17 cellular contexts compared by ENCODE assay signal in genomic region chr14:22517117-22517720, GRCh38.
DNase-seq lines count a peak whose midpoint lies in the region; ATAC-seq and TF ChIP-seq lines count a peak whose summit lies in the region.
"Had no signal": no experiment of that assay in that cellular context is flagged by ENCODE, and none has a peak within 500 bp of the region (broad histone marks: within the 10 kb centered on the region; RNA-seq: fewer than 3 reads in every experiment).

No MANE protein-coding gene starts in this region.

- no peak for ATAC-seq in CD4-positive, alpha-beta T cell (ENCODE audit: poor library complexity)
- ATAC-seq in T-helper 17 cell (no peak), memory B cell (ENCODE audit: low read depth) (peak; percentile 61), HG03442 (IDR thresholded peaks at IDR 0.05; ENCODE audit: unreplicated experiment) (no peak)
- ATAC-seq: right lobe of liver had no signal

- DNase-seq in A673 (ENCODE audit: low spot score) = no peak
- DNase-seq in CD4-positive, alpha-beta T cell = no peak
- no peak for DNase-seq in T-helper 17 cell
- no peak for DNase-seq in memory B cell (ENCODE audit: low spot score in 2 of 2)
- no peak for DNase-seq in hepatic stellate cell (ENCODE audit: low spot score)
- DNase-seq in RWPE1 (ENCODE audit: low spot score) = no peak
- no peak for DNase-seq in glutamatergic neuron
- DNase-seq: activated gamma-delta T cell, KBM-7, kidney glomerular epithelial cell, NCI-H2081, NCI-H774, right lobe of liver, SHP77 treated with DMSO at 0.1 percent for 48 hours had no signal

- peaks cover 95% of the 10 kb centered on the region for H3K36me3 Mint-ChIP-seq in CD4-positive, alpha-beta T cell (ENCODE audit: low read depth)
- H3K36me3 Mint-ChIP-seq in T-helper 17 cell (ENCODE audit: low read depth) (peaks cover 20% of the 10 kb centered on the region), memory B cell (no peaks in the 10 kb centered on the region), glutamatergic neuron (ENCODE audit: unreplicated experiment) (no peaks in the 10 kb centered on the region)

- H3K4me3 Mint-ChIP-seq in CD4-positive, alpha-beta T cell = peak overlapping the region; percentile 86
- H3K4me3 Mint-ChIP-seq in T-helper 17 cell (peak overlapping the region; percentile 91), memory B cell (peak overlapping the region; percentile 12), glutamatergic neuron (ENCODE audit: unreplicated experiment) (no peak overlapping the region)

- peak overlapping the region; percentile 93 for H3K27ac Mint-ChIP-seq in CD4-positive, alpha-beta T cell
- H3K27ac Mint-ChIP-seq in T-helper 17 cell (peak overlapping the region; percentile 100), memory B cell (peak overlapping the region; percentile 74), glutamatergic neuron (ENCODE audit: unreplicated experiment) (no peak overlapping the region)

- H3K9me3 ChIP-seq in A673 (ENCODE audit: low read depth, low read length, poor library complexity, severe bottlenecking) = no peaks in the 10 kb centered on the region
- no peaks in the 10 kb centered on the region for H3K9me3 ChIP-seq in CD4-positive, alpha-beta T cell (ENCODE audit: control insufficient read depth, low read length)
- no peaks in the 10 kb centered on the region for H3K9me3 ChIP-seq in T-helper 17 cell (ENCODE audit: control insufficient read depth, low read length, poor library complexity, severe bottlenecking)
- H3K9me3 ChIP-seq: right lobe of liver had no signal

- TF ChIP-seq CTCF in A673 (conservative IDR thresholded peaks at IDR 0.05; ENCODE audit: low read depth, low read length) = no peak
- no peak for TF ChIP-seq CTCF in CD4-positive, alpha-beta T cell (IDR thresholded peaks at IDR 0.05)
- no peak for TF ChIP-seq CTCF in RWPE1 (conservative IDR thresholded peaks at IDR 0.05; ENCODE audit: low read depth)
- TF ChIP-seq CTCF in glutamatergic neuron (IDR thresholded peaks at IDR 0.05; ENCODE audit: partially characterized antibody, unreplicated experiment) = no peak

- CTCF ChIA-PET in A673 (lab: Charles Lee) (interaction anchor here (0.6 kb wide), 1 partner anchor 560 kb away, joined by 3 read pairs; no protein-coding TSS in a partner anchor), RWPE1 (lab: Yijun Ruan, JAX) (interaction anchor here (0.6 kb wide), 1 partner anchor 9 kb away, joined by 3 read pairs; no protein-coding TSS in a partner anchor)
- CTCF ChIA-PET in CD4-positive, alpha-beta T cell (lab: Charles Lee) = interaction anchor here (1.1 to 4.1 kb wide), 5 partner anchors 13 to 520 kb away, joined by 3 to 24 read pairs (median 9); no protein-coding TSS in a partner anchor

- POLR2A ChIA-PET in A673 (lab: Charles Lee; ENCODE audit: low non-redundant PET) = interaction anchor here (0.6 kb wide), 1 partner anchor 9 kb away, joined by 3 read pairs; no protein-coding TSS in a partner anchor
- POLR2A ChIA-PET in CD4-positive, alpha-beta T cell (lab: Charles Lee) = interaction anchor here (0.7 to 29.1 kb wide), 11 partner anchors 12 to 794 kb away, joined by 3 to 613 read pairs (median 4); partner anchors contain the start of gene DAD1
- POLR2A ChIA-PET in RWPE1 (lab: Yijun Ruan, JAX; ENCODE audit: low non-redundant PET) = no interaction called here

- H3K4me1 ChIP-seq in A673 (ENCODE audit: insufficient read depth, low read length, poor library complexity, severe bottlenecking) = peaks cover 94% of the 10 kb centered on the region

- no peaks in the 10 kb centered on the region for H3K36me3 ChIP-seq in A673 (ENCODE audit: insufficient read depth, low read length, poor library complexity, severe bottlenecking)
- H3K36me3 ChIP-seq: right lobe of liver had no signal

- H3K9me3 Mint-ChIP-seq in CD4-positive, alpha-beta T cell = no peaks in the 10 kb centered on the region
- H3K9me3 Mint-ChIP-seq in memory B cell = no peaks in the 10 kb centered on the region
- peaks cover 1% of the 10 kb centered on the region for H3K9me3 Mint-ChIP-seq in glutamatergic neuron (ENCODE audit: unreplicated experiment)

- H3K27ac ChIP-seq in A673 (ENCODE audit: low read depth, low read length, poor library complexity, severe bottlenecking) (peak overlapping the region; percentile 68), RWPE1 (no peak overlapping the region)
- H3K27ac ChIP-seq in CD4-positive, alpha-beta T cell (ENCODE audit: low read depth, low read length) = peak overlapping the region; percentile 99
- H3K27ac ChIP-seq: C4-2B, right lobe of liver, VCaP had no signal

- no peaks in the 10 kb centered on the region for H3K27me3 Mint-ChIP-seq in CD4-positive, alpha-beta T cell
- no peaks in the 10 kb centered on the region for H3K27me3 Mint-ChIP-seq in T-helper 17 cell
- no peaks in the 10 kb centered on the region for H3K27me3 Mint-ChIP-seq in memory B cell
- no peaks in the 10 kb centered on the region for H3K27me3 Mint-ChIP-seq in glutamatergic neuron (ENCODE audit: unreplicated experiment)

- intact Hi-C loops in A673 (cut with micrococcal nuclease; ENCODE audit: unreplicated experiment) = loop anchor here (5.0 kb wide), 1 partner anchor 35 kb away; no protein-coding TSS in a partner anchor
- intact Hi-C loops in CD4-positive, alpha-beta T cell (cut with DNase I, micrococcal nuclease) = loop anchor here in 1 of 2 experiments (5.0 kb wide), 1 partner anchor 35 kb away; no protein-coding TSS in a partner anchor

- BruUV-seq in A673 (replicated peaks; lab: Mats Ljungman, UMichigan) = no TSS peak

- no peak overlapping the region for H3K4me3 ChIP-seq in A673 (ENCODE audit: low read depth, low read length, poor library complexity, severe bottlenecking)
- H3K4me3 ChIP-seq: right lobe of liver had no signal

- H3K4me1 Mint-ChIP-seq in CD4-positive, alpha-beta T cell (ENCODE audit: low read depth) = peaks cover 95% of the 10 kb centered on the region
- peaks cover 58% of the 10 kb centered on the region for H3K4me1 Mint-ChIP-seq in T-helper 17 cell
- peaks cover 66% of the 10 kb centered on the region for H3K4me1 Mint-ChIP-seq in memory B cell
- H3K4me1 Mint-ChIP-seq in glutamatergic neuron (ENCODE audit: low read depth, unreplicated experiment) = no peaks in the 10 kb centered on the region

- H3K27me3 ChIP-seq in A673 (replicated peaks; ENCODE audit: insufficient read depth, low read depth, low read length, poor library complexity) = no peaks in the 10 kb centered on the region
- H3K27me3 ChIP-seq in CD4-positive, alpha-beta T cell (ENCODE audit: control insufficient read depth, insufficient read depth, low read length) = no peaks in the 10 kb centered on the region
- H3K27me3 ChIP-seq: right lobe of liver had no signal
